Comparison of ENCODE assay signal across 1 cellular context in genomic region chr3:142447308-142447851, GRCh38.
TF ChIP-seq lines count a peak whose summit lies in the region.

No MANE protein-coding gene starts in this region.

TF ChIP-seq in A549, 52 proteins besides CTCF, POLR2A, EP300 and RAD21 (continued from another document):
- TF ChIP-seq REST (IDR thresholded peaks at IDR 0.05): no peak
- TF ChIP-seq RFX5 (IDR thresholded peaks at IDR 0.05): no peak
- no peak for TF ChIP-seq EHF (CRISPR knock-in tag; IDR thresholded peaks at IDR 0.05)
- no peak for TF ChIP-seq CHD4 (IDR thresholded peaks at IDR 0.05; ENCODE audit: borderline replicate concordance)
- no peak for TF ChIP-seq HDAC2 (IDR thresholded peaks at IDR 0.05)
- TF ChIP-seq CBX8 (IDR thresholded peaks at IDR 0.05): no peak
- TF ChIP-seq HOXB13 (CRISPR knock-in tag; IDR thresholded peaks at IDR 0.05; ENCODE audit: low read depth): no peak
- TF ChIP-seq HOXB5 (CRISPR knock-in tag; IDR thresholded peaks at IDR 0.05): no peak
- no peak for TF ChIP-seq HOXA7 (CRISPR knock-in tag; IDR thresholded peaks at IDR 0.05)
